In the genomic region with DNA sequence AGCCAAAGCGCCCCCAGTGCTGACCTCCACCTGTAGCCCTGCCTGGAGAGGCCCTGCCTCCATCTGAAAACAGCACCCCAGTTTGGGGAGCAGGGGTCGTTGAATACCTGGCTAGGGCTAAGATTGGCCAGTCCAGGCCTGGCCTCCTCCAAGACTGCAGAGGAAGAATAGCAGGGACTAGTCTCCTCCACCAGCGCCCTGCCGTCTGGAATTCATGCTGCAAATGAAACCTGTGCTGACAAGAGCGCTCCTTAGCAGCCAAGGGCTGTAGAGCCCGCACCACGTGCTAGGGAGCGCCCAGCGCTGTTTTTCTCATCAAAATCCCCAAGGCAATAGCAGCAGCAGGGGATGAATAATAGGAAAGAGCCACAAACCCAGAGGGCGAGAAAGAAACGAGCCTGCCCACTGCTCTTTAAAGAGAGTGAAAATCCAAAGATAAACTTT, we compare ENCODE assay signal across 1 cellular context.
TF ChIP-seq lines count a peak whose summit lies in the region.

No MANE protein-coding gene starts in this region.

TF ChIP-seq in HepG2, 621 proteins besides CTCF, POLR2A, EP300 and RAD21 (continued from another document):
- TF ChIP-seq PRDM4 (CRISPR knock-in tag; IDR thresholded peaks at IDR 0.05; ENCODE audit: borderline replicate concordance) (no peak), TEAD3 (CRISPR knock-in tag; optimal IDR thresholded peaks at IDR 0.05; ENCODE audit: borderline replicate concordance) (no peak)
